ENCODE assay signal across 9 cellular contexts in genomic region chr5:157582731-157583580, GRCh38. TPM values are rescaled to one million over a fixed set of nuclear protein-coding genes. Genes with fewer than 3 reads are reported as not detected.
DNase-seq lines count a peak whose midpoint lies in the region; ATAC-seq and FAIRE-seq lines count a peak whose summit lies in the region.
"Had no signal": no experiment of that assay in that cellular context is flagged by ENCODE, and none has a peak within 500 bp of the region (broad histone marks: within the 10 kb centered on the region; RNA-seq: fewer than 3 reads in every experiment).

No MANE protein-coding gene starts in this region.

- peaks cover 46% of the 10 kb centered on the region for H3K4me1 Mint-ChIP-seq in activated naive CD4-positive, alpha-beta T cell treated with anti-CD3 and anti-CD28 coated beads, Interleukin-2, amount 10 ng/mL, durations not matched to agents 7 days and 5 days
- peaks cover 69% of the 10 kb centered on the region for H3K4me1 Mint-ChIP-seq in activated T-helper 1 cell treated with anti-CD3 and anti-CD28 coated beads, Interleukin-12 subunit alpha, Interleukin-12 subunit beta, Interleukin-2, Interleukin-4 antibody, amounts not matched to agents 30 ng/mL and 10 ng/mL and 1 ng/mL, durations not matched to agents 14 hours and 24 hours and 36 hours (ENCODE audit: low read depth)

- peaks cover 2% of the 10 kb centered on the region for H3K9me3 Mint-ChIP-seq in activated naive CD4-positive, alpha-beta T cell treated with anti-CD3 and anti-CD28 coated beads, Interleukin-2, amount 10 ng/mL, durations not matched to agents 7 days and 5 days
- peaks cover 13% of the 10 kb centered on the region for H3K9me3 Mint-ChIP-seq in activated T-helper 1 cell treated with anti-CD3 and anti-CD28 coated beads, Interleukin-12 subunit alpha, Interleukin-12 subunit beta, Interleukin-2, Interleukin-4 antibody, amounts not matched to agents 30 ng/mL and 10 ng/mL and 1 ng/mL, durations not matched to agents 14 hours and 24 hours and 36 hours

- peak; percentile 64 for ATAC-seq in HG03025 (IDR thresholded peaks at IDR 0.05; ENCODE audit: low FRiP score, unreplicated experiment)
- ATAC-seq in stimulated activated naive CD8-positive, alpha-beta T cell treated with anti-CD3 and anti-CD28 coated beads, Interleukin-15, Interleukin-2, amounts not matched to agents 100 U/mL and 50 U/mL, for 24 hours: peak; percentile 79

- H3K27ac Mint-ChIP-seq in activated naive CD4-positive, alpha-beta T cell treated with anti-CD3 and anti-CD28 coated beads, Interleukin-2, amount 10 ng/mL, durations not matched to agents 7 days and 5 days: peak overlapping the region; percentile 28
- H3K27ac Mint-ChIP-seq in activated T-helper 1 cell treated with anti-CD3 and anti-CD28 coated beads, Interleukin-12 subunit alpha, Interleukin-12 subunit beta, Interleukin-2, Interleukin-4 antibody, amounts not matched to agents 30 ng/mL and 10 ng/mL and 1 ng/mL, durations not matched to agents 14 hours and 24 hours and 36 hours: peak overlapping the region; percentile 80

- peaks cover 4% of the 10 kb centered on the region for H3K36me3 Mint-ChIP-seq in activated naive CD4-positive, alpha-beta T cell treated with anti-CD3 and anti-CD28 coated beads, Interleukin-2, amount 10 ng/mL, durations not matched to agents 7 days and 5 days
- H3K36me3 Mint-ChIP-seq in activated T-helper 1 cell treated with anti-CD3 and anti-CD28 coated beads, Interleukin-12 subunit alpha, Interleukin-12 subunit beta, Interleukin-2, Interleukin-4 antibody, amounts not matched to agents 30 ng/mL and 10 ng/mL and 1 ng/mL, durations not matched to agents 14 hours and 24 hours and 36 hours (ENCODE audit: low read depth): peaks cover 4% of the 10 kb centered on the region

- H3K27me3 Mint-ChIP-seq in activated naive CD4-positive, alpha-beta T cell treated with anti-CD3 and anti-CD28 coated beads, Interleukin-2, amount 10 ng/mL, durations not matched to agents 7 days and 5 days: no peaks in the 10 kb centered on the region
- H3K27me3 Mint-ChIP-seq in activated T-helper 1 cell treated with anti-CD3 and anti-CD28 coated beads, Interleukin-12 subunit alpha, Interleukin-12 subunit beta, Interleukin-2, Interleukin-4 antibody, amounts not matched to agents 30 ng/mL and 10 ng/mL and 1 ng/mL, durations not matched to agents 14 hours and 24 hours and 36 hours (ENCODE audit: insufficient read depth): no peaks in the 10 kb centered on the region

- CTCF ChIA-PET in activated naive CD4-positive, alpha-beta T cell treated with anti-CD3 and anti-CD28 coated beads, Interleukin-2, amount 10 ng/mL, durations not matched to agents 7 days and 5 days (lab: Charles Lee): interaction anchor here (0.8 to 1.8 kb wide), 4 partner anchors 13 to 150 kb away, joined by 3 to 4 read pairs (median 4); no protein-coding TSS in a partner anchor

- no peak overlapping the region for H3K4me3 Mint-ChIP-seq in activated naive CD4-positive, alpha-beta T cell treated with anti-CD3 and anti-CD28 coated beads, Interleukin-2, amount 10 ng/mL, durations not matched to agents 7 days and 5 days
- H3K4me3 Mint-ChIP-seq in activated T-helper 1 cell treated with anti-CD3 and anti-CD28 coated beads, Interleukin-12 subunit alpha, Interleukin-12 subunit beta, Interleukin-2, Interleukin-4 antibody, amounts not matched to agents 30 ng/mL and 10 ng/mL and 1 ng/mL, durations not matched to agents 14 hours and 24 hours and 36 hours: peak overlapping the region; percentile 48

- intact Hi-C loops in activated T-helper 1 cell treated with anti-CD3 and anti-CD28 coated beads, Interleukin-12 subunit alpha, Interleukin-12 subunit beta, Interleukin-2, Interleukin-4 antibody, amounts not matched to agents 30 ng/mL and 10 ng/mL and 1 ng/mL, durations not matched to agents 14 hours and 24 hours and 36 hours (cut with micrococcal nuclease): loop anchor here (1.0 kb wide), 6 partner anchors 9 to 43 kb away; no protein-coding TSS in a partner anchor

- FAIRE-seq in urothelium cell line (lab: Jason Lieb, UNC): no peak

- DNase-seq in activated naive CD4-positive, alpha-beta T cell treated with anti-CD3 and anti-CD28 coated beads, Interleukin-2, amount 10 ng/mL, durations not matched to agents 7 days and 5 days: no peak
- DNase-seq in activated naive CD4-positive, alpha-beta T cell treated with anti-CD3 and anti-CD28 coated beads, Interleukin-2, amount 50 U/mL, for 16 hours: no peak
- DNase-seq in activated T-helper 1 cell treated with anti-CD3 and anti-CD28 coated beads, Interleukin-12 subunit alpha, Interleukin-12 subunit beta, Interleukin-2, Interleukin-4 antibody, amounts not matched to agents 30 ng/mL and 10 ng/mL and 1 ng/mL, durations not matched to agents 14 hours and 24 hours and 36 hours (ENCODE audit: low spot score): no peak
- DNase-seq in stimulated activated naive CD8-positive, alpha-beta T cell treated with anti-CD3 and anti-CD28 coated beads, Interleukin-15, Interleukin-2, amounts not matched to agents 100 U/mL and 50 U/mL, for 24 hours: no peak
- DNase-seq in urothelium cell line (ENCODE audit: low spot score): no peak
- no peak for DNase-seq in stimulated activated naive CD4-positive, alpha-beta T cell (lab: John Stamatoyannopoulos, UW)
- no peak for DNase-seq in effector CD8-positive, alpha-beta T cell (lab: John Stamatoyannopoulos, UW)
- DNase-seq: colonic mucosa had no signal

RNA-seq across cellular contexts. Expression of gene ADAM19, which starts 7.4 kb away (rescaled TPM):
- 341 and 348 TPM in 2 replicates for total RNA-seq in activated T-helper 1 cell treated with anti-CD3 and anti-CD28 coated beads, Interleukin-12 subunit alpha, Interleukin-12 subunit beta, Interleukin-2, Interleukin-4 antibody, amounts not matched to agents 30 ng/mL and 10 ng/mL and 1 ng/mL, durations not matched to agents 14 hours and 24 hours and 36 hours
